8 cellular contexts compared by ENCODE assay signal in genomic region chr10:6275022-6275997, GRCh38.
DNase-seq lines count a peak whose midpoint lies in the region; ATAC-seq and TF ChIP-seq lines count a peak whose summit lies in the region.

No MANE protein-coding gene starts in this region.

- peak overlapping the region; percentile 83 for H4K91ac ChIP-seq in trophoblast cell (ENCODE audit: low read depth, low read length)

- ATAC-seq in GM18505 (IDR thresholded peaks at IDR 0.05; ENCODE audit: unreplicated experiment) (peak; percentile 73), HG02981 (IDR thresholded peaks at IDR 0.05; ENCODE audit: unreplicated experiment) (peak; percentile 49)

- H3K4me2 ChIP-seq in trophoblast cell (ENCODE audit: low read length), result no peak overlapping the region

- H3K4ac ChIP-seq in trophoblast cell (ENCODE audit: low read depth, low read length), result no peak overlapping the region

- peak overlapping the region; percentile 53 for H4K8ac ChIP-seq in trophoblast cell (ENCODE audit: low read depth, low read length)

- peak overlapping the region; percentile 73 for H2BK12ac ChIP-seq in trophoblast cell (ENCODE audit: low read length)

- no peak overlapping the region for H2AK5ac ChIP-seq in trophoblast cell (ENCODE audit: low read length)

- peak overlapping the region; percentile 22 for H2BK5ac ChIP-seq in trophoblast cell (ENCODE audit: low read depth, low read length, poor library complexity)

- no peaks in the 10 kb centered on the region for H3K9me3 ChIP-seq in SJCRH30 (replicated peaks)
- no peaks in the 10 kb centered on the region for H3K9me3 ChIP-seq in trophoblast cell (ENCODE audit: insufficient read depth, low read depth, low read length)
- H3K9me3 ChIP-seq in thymus (ENCODE audit: control insufficient read depth), result no peaks in the 10 kb centered on the region

- TF ChIP-seq POLR2A in GM18505 (IDR thresholded peaks at IDR 0.05; ENCODE audit: borderline replicate concordance, extremely low read depth, insufficient read depth, insufficient read length), result peak; percentile 61

- no peak overlapping the region for H2AFZ ChIP-seq in trophoblast cell (ENCODE audit: insufficient read depth, low read length, poor library complexity)

- WGBS in trophoblast cell (ENCODE audit: extremely low coverage, insufficient coverage, insufficient read length), result no CpG with 5 or more reads among the region's 29 CpGs
- WGBS in thymus, result 68% methylated on average over 29 of the region's 29 CpGs

- peak overlapping the region; percentile 46 for H3K14ac ChIP-seq in trophoblast cell (ENCODE audit: low read length)

- H3K27me3 ChIP-seq in SJCRH30, result no peaks in the 10 kb centered on the region
- no peaks in the 10 kb centered on the region for H3K27me3 ChIP-seq in trophoblast cell (ENCODE audit: insufficient read depth, low read length)
- no peaks in the 10 kb centered on the region for H3K27me3 ChIP-seq in thymus (ENCODE audit: control insufficient read depth, insufficient read depth)

- no peak overlapping the region for H3K23ac ChIP-seq in trophoblast cell (ENCODE audit: low read length)

- H3K18ac ChIP-seq in trophoblast cell (ENCODE audit: low read length), result peak overlapping the region; percentile 8

- H3K4me1 ChIP-seq in SJCRH30, result peaks cover 4% of the 10 kb centered on the region
- H3K4me1 ChIP-seq in trophoblast cell (ENCODE audit: control insufficient read depth in 1 of 2, insufficient read depth in 2 of 2, low read length in 2 of 2), result peaks cover 27 to 32% of the 10 kb centered on the region in 2 experiments
- H3K4me1 ChIP-seq in thymus (ENCODE audit: control insufficient read depth, insufficient read depth, low read length), result no peaks in the 10 kb centered on the region

- peak overlapping the region; percentile 46 for H2BK120ac ChIP-seq in trophoblast cell (ENCODE audit: insufficient read depth, low read length, poor library complexity)

- H4K12ac ChIP-seq in trophoblast cell (ENCODE audit: low read depth, low read length), result no peak overlapping the region

- H3K79me2 ChIP-seq in trophoblast cell (ENCODE audit: control insufficient read depth, insufficient read depth, low read length, poor library complexity), result no peaks in the 10 kb centered on the region

- H3K4me3 ChIP-seq in SJCRH30, result peak overlapping the region; percentile 54
- no peak overlapping the region for H3K4me3 ChIP-seq in trophoblast cell (ENCODE audit: low read depth, low read length)
- H3K4me3 ChIP-seq in thymus (ENCODE audit: low read length), result no peak overlapping the region

- no peak overlapping the region for H3K9ac ChIP-seq in trophoblast cell (ENCODE audit: low read length)

- DNase-seq in SJCRH30, result peak; percentile 82 to 85
- peak; percentile 87 for DNase-seq in activated naive CD4-positive, alpha-beta T cell treated with anti-CD3 and anti-CD28 coated beads, Interleukin-2, amount 50 U/mL, for 16 hours
- peak; percentile 67 for DNase-seq in globus pallidus (ENCODE audit: low spot score)
- DNase-seq in trophoblast cell, result peak; percentile 99 to 100
- no peak for DNase-seq in NCI-H524 treated with DMSO at 0.1 percent for 48 hours (lab: John Stamatoyannopoulos, UW)

- peaks cover 24% of the 10 kb centered on the region for H3K79me1 ChIP-seq in trophoblast cell (ENCODE audit: low read length)

- H3K27ac ChIP-seq in SJCRH30 (peak overlapping the region; percentile 49), trophoblast cell (ENCODE audit: low read depth, low read length) (peak overlapping the region; percentile 72), thymus (ENCODE audit: low read depth) (peak overlapping the region; percentile 74)

- no peaks in the 10 kb centered on the region for H3K36me3 ChIP-seq in SJCRH30
- H3K36me3 ChIP-seq in trophoblast cell (ENCODE audit: control insufficient read depth in 1 of 2, insufficient read depth in 2 of 2, low read length in 2 of 2), result no peaks in the 10 kb centered on the region
- no peaks in the 10 kb centered on the region for H3K36me3 ChIP-seq in thymus (ENCODE audit: control insufficient read depth, insufficient read depth)
